In the genomic region with DNA sequence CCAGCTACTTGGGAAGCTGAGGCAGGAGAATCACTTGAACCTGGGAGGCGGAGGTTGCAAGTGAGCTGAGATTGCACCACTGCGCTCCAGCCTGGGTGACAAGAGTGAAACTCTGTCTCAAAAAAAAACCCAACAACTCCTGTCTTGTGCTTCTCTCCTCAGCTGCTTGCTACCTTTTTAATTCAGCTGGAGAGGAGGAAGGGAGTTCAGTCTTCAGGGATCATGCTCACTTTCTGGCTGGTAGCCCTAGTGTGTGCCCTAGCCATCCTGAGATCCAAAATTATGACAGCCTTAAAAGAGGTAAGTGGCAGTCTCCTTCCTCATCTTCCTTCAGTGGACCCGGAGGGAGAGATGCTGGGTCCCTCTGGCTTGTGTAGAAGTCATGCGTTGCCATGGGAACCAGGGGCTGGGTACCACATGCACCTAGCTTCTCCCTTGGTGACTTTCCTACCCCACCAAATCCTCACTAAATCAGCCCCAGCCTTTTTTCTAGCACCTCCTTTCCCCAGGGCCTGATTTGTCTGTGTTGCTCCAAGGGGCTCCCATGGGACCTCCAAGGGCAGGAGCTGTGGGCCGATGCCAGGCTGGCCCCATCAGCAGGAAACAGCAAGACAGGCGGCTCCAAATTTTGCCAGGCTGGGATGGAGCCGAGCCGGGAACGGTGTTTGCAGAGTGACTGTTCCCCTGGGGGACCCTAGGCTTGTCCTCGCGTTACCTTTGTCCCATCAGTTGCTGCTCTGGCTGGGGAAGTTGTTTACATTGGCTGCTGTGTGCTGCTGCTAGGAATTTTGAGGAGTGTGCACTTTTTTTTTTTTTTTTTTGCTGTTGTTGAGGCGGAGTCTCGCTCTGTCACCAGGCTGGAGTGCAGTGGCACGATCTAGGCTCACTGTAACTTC, we compare ENCODE assay signal across 10 cellular contexts.
A peak's percentile ranks its signal among the peaks of the same experiment; 100 is the strongest.
DNase-seq lines count a peak whose midpoint lies in the region; ATAC-seq and TF ChIP-seq lines count a peak whose summit lies in the region.
"Had no signal": no experiment of that assay in that cellular context is flagged by ENCODE, and none has a peak within 500 bp of the region (broad histone marks: within the 10 kb centered on the region; RNA-seq: fewer than 3 reads in every experiment).

No MANE protein-coding gene starts in this region.

- H3K4me3 Mint-ChIP-seq in HFFc6 = no peak overlapping the region
- H3K4me3 Mint-ChIP-seq: GM23338 had no signal

- DNase-seq in HFFc6 (no peak), SJSA1 (ENCODE audit: low read depth in 1 of 2, low spot score in 2 of 2) (peak; percentile 72 to 77), right atrium auricular region (ENCODE audit: low spot score) (peak; percentile 70), NCI-H82 (lab: John Stamatoyannopoulos, UW) (no peak), head of caudate nucleus (no peak)
- DNase-seq in activated CD4-positive, alpha-beta T cell treated with anti-CD3 and anti-CD28 coated beads, Interleukin-2, amount 50 U/mL, for 1 hour = no peak
- DNase-seq: colonic mucosa had no signal

- H3K9me3 Mint-ChIP-seq in HFFc6 = no peaks in the 10 kb centered on the region
- H3K9me3 Mint-ChIP-seq: GM23338 had no signal

- H3K36me3 ChIP-seq in SJSA1 = peaks cover 72% of the 10 kb centered on the region
- H3K36me3 ChIP-seq in right atrium auricular region = peaks cover 14% of the 10 kb centered on the region
- H3K36me3 ChIP-seq in subcutaneous abdominal adipose tissue (ENCODE audit: control insufficient read depth in 5 of 5, insufficient read depth in 5 of 5, low read length in 5 of 5) = peaks cover 0 to 47% (median 22%) of the 10 kb centered on the region in 5 donors
- H3K36me3 ChIP-seq: colonic mucosa had no signal

- no peak overlapping the region for H3K9ac ChIP-seq in subcutaneous abdominal adipose tissue (ENCODE audit: low read length in 5 of 5)

- ATAC-seq in GM21786 (IDR thresholded peaks at IDR 0.05; ENCODE audit: unreplicated experiment) = no peak
- ATAC-seq: GM23338 had no signal

- TF ChIP-seq CTCF in HFFc6 (IDR thresholded peaks at IDR 0.05) = no peak
- no peak for TF ChIP-seq CTCF in right atrium auricular region (IDR thresholded peaks at IDR 0.05)

- no peak overlapping the region for H3K27ac ChIP-seq in SJSA1
- H3K27ac ChIP-seq in right atrium auricular region = peak overlapping the region in 1 of 2 donors; percentile 10
- H3K27ac ChIP-seq in subcutaneous abdominal adipose tissue (ENCODE audit: low read depth, low read length) = peak overlapping the region; percentile 35
- H3K27ac ChIP-seq: colonic mucosa had no signal

- no peaks in the 10 kb centered on the region for H3K9me3 ChIP-seq in SJSA1 (replicated peaks)
- no peaks in the 10 kb centered on the region for H3K9me3 ChIP-seq in right atrium auricular region
- no peaks in the 10 kb centered on the region for H3K9me3 ChIP-seq in subcutaneous abdominal adipose tissue (ENCODE audit: control insufficient read depth in 5 of 5, low read length in 5 of 5)
- H3K9me3 ChIP-seq: colonic mucosa had no signal

- peaks cover 2% of the 10 kb centered on the region for H3K27me3 Mint-ChIP-seq in HFFc6 (ENCODE audit: insufficient read depth)

- peaks cover 33% of the 10 kb centered on the region for H3K4me1 ChIP-seq in SJSA1 (replicated peaks)
- peaks cover 0 to 13% of the 10 kb centered on the region in 2 donors for H3K4me1 ChIP-seq in right atrium auricular region
- H3K4me1 ChIP-seq in subcutaneous abdominal adipose tissue (ENCODE audit: control insufficient read depth in 5 of 5, insufficient read depth in 5 of 5, low read length in 5 of 5) = peaks cover 6 to 28% (median 22%) of the 10 kb centered on the region in 5 donors
- H3K4me1 ChIP-seq: colonic mucosa had no signal

- intact Hi-C loops in head of caudate nucleus (cut with DNase I) = no loop called here

- H3K36me3 Mint-ChIP-seq in HFFc6 (ENCODE audit: low read depth) = peaks cover 60% of the 10 kb centered on the region

- no peaks in the 10 kb centered on the region for H3K27me3 ChIP-seq in SJSA1 (replicated peaks)
- no peaks in the 10 kb centered on the region for H3K27me3 ChIP-seq in right atrium auricular region
- H3K27me3 ChIP-seq in subcutaneous abdominal adipose tissue (ENCODE audit: control insufficient read depth in 5 of 5, insufficient read depth in 4 of 5, low read length in 5 of 5) = no peaks in the 10 kb centered on the region
- H3K27me3 ChIP-seq: colonic mucosa had no signal

- peak overlapping the region; percentile 56; the same call in 1 of the 2 replicates for H3K27ac Mint-ChIP-seq in HFFc6
- H3K27ac Mint-ChIP-seq: GM23338 had no signal

- H3K4me1 Mint-ChIP-seq in HFFc6 (ENCODE audit: low read depth) = peaks cover 41% of the 10 kb centered on the region
- H3K4me1 Mint-ChIP-seq: GM23338 had no signal

- no peak overlapping the region for H3K4me3 ChIP-seq in SJSA1
- H3K4me3 ChIP-seq in right atrium auricular region = no peak overlapping the region
- H3K4me3 ChIP-seq in subcutaneous abdominal adipose tissue (ENCODE audit: low read depth in 1 of 5, low read length in 5 of 5) = no peak overlapping the region
- H3K4me3 ChIP-seq: colonic mucosa, GM23338 had no signal

Comparison
In these comparisons a context has a peak if more than half of its experiments do, and no peak if none do; other contexts are left out.
1. DNase-seq: peak in SJSA1 (2 of 2) and right atrium auricular region (single experiment); none in HFFc6 (single experiment), NCI-H82 (single experiment), activated CD4-positive, alpha-beta T cell treated with anti-CD3 and anti-CD28 coated beads, Interleukin-2, amount 50 U/mL, for 1 hour (single experiment) and head of caudate nucleus (0 of 42).